15 cellular contexts compared by ENCODE assay signal in the genomic region with DNA sequence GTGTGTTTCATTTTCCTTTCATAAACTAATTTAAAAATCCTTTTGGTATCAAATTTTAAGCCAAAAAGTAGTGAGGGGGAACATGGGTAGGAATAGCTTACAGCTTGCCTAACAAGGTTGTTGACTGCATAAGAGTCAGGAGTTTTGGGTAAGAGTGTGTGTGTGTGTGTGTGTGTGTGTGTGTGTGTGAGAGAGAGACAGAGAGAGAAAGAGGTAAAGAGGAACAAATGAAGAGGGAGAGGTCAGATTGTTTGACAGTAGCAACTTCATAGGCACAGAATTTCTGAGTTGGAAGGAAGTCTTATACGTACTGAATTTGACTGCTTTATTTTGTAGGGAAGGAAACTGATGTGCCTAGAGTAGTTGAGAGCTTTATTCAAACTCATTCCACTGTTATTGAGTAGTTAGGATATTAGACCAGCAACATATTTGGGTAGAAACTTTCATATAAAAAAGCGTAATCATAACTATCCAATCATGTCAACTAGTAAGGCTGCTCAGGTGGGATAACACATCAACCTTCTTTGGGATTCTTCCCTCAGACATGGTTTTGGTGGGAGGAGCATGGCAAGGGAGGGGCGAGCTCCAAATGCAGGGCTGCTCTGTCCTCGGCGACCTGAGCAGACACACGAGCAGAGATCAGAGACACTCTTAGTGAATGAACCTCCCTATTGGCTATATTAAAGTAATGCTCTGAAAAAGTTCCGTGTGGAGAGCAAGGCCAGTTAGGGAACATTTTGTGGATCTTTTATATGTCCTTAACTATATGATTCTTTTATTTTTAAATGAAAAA.
A peak's percentile ranks its signal among the peaks of the same experiment; 100 is the strongest.
DNase-seq lines count a peak whose midpoint lies in the region; ATAC-seq and TF ChIP-seq lines count a peak whose summit lies in the region.
"Had no signal": no experiment of that assay in that cellular context is flagged by ENCODE, and none has a peak within 500 bp of the region (broad histone marks: within the 10 kb centered on the region; RNA-seq: fewer than 3 reads in every experiment).

No MANE protein-coding gene starts in this region.

- intact Hi-C loops in left ventricle myocardium superior (cut with micrococcal nuclease) (no loop called here), gastrocnemius medialis (cut with DNase I; ENCODE audit: low total_unique reads) (loop anchor here (1.0 kb wide), 1 partner anchor 9 kb away; no protein-coding TSS in a partner anchor)

- in situ Hi-C loops in gastrocnemius medialis (cut with MboI; ENCODE audit: low sequenced_read_pairs in 4 of 4): loop anchor here in 1 of 4 donors (25.0 kb wide), 1 partner anchor 503 kb away; a partner anchor contains a TSS

- H3K27me3 ChIP-seq in H7 (ENCODE audit: control insufficient read depth, insufficient read depth, low read length): no peaks in the 10 kb centered on the region
- H3K27me3 ChIP-seq in gastrocnemius medialis: no peaks in the 10 kb centered on the region
- H3K27me3 ChIP-seq: suprapubic skin had no signal

- no peak overlapping the region for H3K4me3 Mint-ChIP-seq in WTC11
- H3K4me3 Mint-ChIP-seq: activated naive CD4-positive, alpha-beta T cell treated with anti-CD3 and anti-CD28 coated beads, Interleukin-2, amount 10 ng/mL, durations not matched to agents 7 days and 5 days had no signal

- TF ChIP-seq CTCF in WTC11 (IDR thresholded peaks at IDR 0.05) (no peak), gastrocnemius medialis (IDR thresholded peaks at IDR 0.05 in 4 of 5, conservative IDR thresholded peaks at IDR 0.05 in 1 of 5) (no peak)

- DNase-seq in H7: peak; percentile 52
- DNase-seq in WTC11 (ENCODE audit: low spot score): no peak
- peak; percentile 34 for DNase-seq in left ventricle myocardium superior
- peak in 1 of 2 donors; percentile 47 for DNase-seq in gastrocnemius medialis
- no peak for DNase-seq in RPMI8226
- DNase-seq in NCI-H526 (lab: John Stamatoyannopoulos, UW): no peak
- DNase-seq: activated naive CD4-positive, alpha-beta T cell treated with anti-CD3 and anti-CD28 coated beads, Interleukin-2, amount 10 ng/mL, durations not matched to agents 7 days and 5 days; COR-L47; NCI-H1092; NCI-H2081 treated with DMSO at 0.1 percent for 48 hours; stimulated activated CD4-positive, alpha-beta T cell treated with anti-CD3 and anti-CD28 coated beads, Interleukin-2, amount 100 ng/mL, for 48 hours had no signal

- no peaks in the 10 kb centered on the region for H3K9me3 Mint-ChIP-seq in WTC11
- H3K9me3 Mint-ChIP-seq: activated naive CD4-positive, alpha-beta T cell treated with anti-CD3 and anti-CD28 coated beads, Interleukin-2, amount 10 ng/mL, durations not matched to agents 7 days and 5 days had no signal

- peak overlapping the region; percentile 84 to 89 (median 86) for H3K27ac ChIP-seq in gastrocnemius medialis
- H3K27ac ChIP-seq: HL-60, suprapubic skin had no signal

- no peaks in the 10 kb centered on the region for H3K36me3 Mint-ChIP-seq in WTC11

- H3K4me3 ChIP-seq in H7 (ENCODE audit: insufficient read depth, low read depth, low read length): no peak overlapping the region
- no peak overlapping the region for H3K4me3 ChIP-seq in gastrocnemius medialis
- H3K4me3 ChIP-seq: suprapubic skin had no signal

- H3K36me3 ChIP-seq in H7 (replicated peaks; ENCODE audit: control insufficient read depth, insufficient read depth, low read length) (no peaks in the 10 kb centered on the region), gastrocnemius medialis (no peaks in the 10 kb centered on the region)
- H3K36me3 ChIP-seq: suprapubic skin had no signal

- H3K4me1 Mint-ChIP-seq in WTC11: peaks cover 13% of the 10 kb centered on the region

- peaks cover 36 to 37% of the 10 kb centered on the region in 2 donors for H3K4me1 ChIP-seq in gastrocnemius medialis

- CTCF ChIA-PET in WTC11 (lab: Charles Lee): interaction anchor here (2.8 kb wide), 1 partner anchor 500 kb away, joined by 8 read pairs; no protein-coding TSS in a partner anchor

- H3K27me3 Mint-ChIP-seq in WTC11 (ENCODE audit: low read depth): no peaks in the 10 kb centered on the region
- H3K27me3 Mint-ChIP-seq: activated naive CD4-positive, alpha-beta T cell treated with anti-CD3 and anti-CD28 coated beads, Interleukin-2, amount 10 ng/mL, durations not matched to agents 7 days and 5 days had no signal

- peak; percentile 92 for ATAC-seq in WTC11
- ATAC-seq in left ventricle myocardium superior: peak; percentile 67
- ATAC-seq in gastrocnemius medialis: peak; percentile 11 to 37
- ATAC-seq in GM21526 (IDR thresholded peaks at IDR 0.05; ENCODE audit: low FRiP score, unreplicated experiment): no peak
- no peak for ATAC-seq in GM21723 (IDR thresholded peaks at IDR 0.05; ENCODE audit: unreplicated experiment)

- POLR2A ChIA-PET in WTC11 (lab: Charles Lee): no interaction called here

- TF ChIP-seq POLR2A in gastrocnemius medialis (IDR thresholded peaks at IDR 0.05): no peak

- H3K9me3 ChIP-seq in gastrocnemius medialis: no peaks in the 10 kb centered on the region
- H3K9me3 ChIP-seq: suprapubic skin had no signal

- no peak overlapping the region for H3K27ac Mint-ChIP-seq in WTC11
- H3K27ac Mint-ChIP-seq: activated naive CD4-positive, alpha-beta T cell treated with anti-CD3 and anti-CD28 coated beads, Interleukin-2, amount 10 ng/mL, durations not matched to agents 7 days and 5 days had no signal

TF ChIP-seq in WTC11, 78 proteins besides CTCF, POLR2A, EP300 and RAD21:
- TF ChIP-seq, protein P1, sequence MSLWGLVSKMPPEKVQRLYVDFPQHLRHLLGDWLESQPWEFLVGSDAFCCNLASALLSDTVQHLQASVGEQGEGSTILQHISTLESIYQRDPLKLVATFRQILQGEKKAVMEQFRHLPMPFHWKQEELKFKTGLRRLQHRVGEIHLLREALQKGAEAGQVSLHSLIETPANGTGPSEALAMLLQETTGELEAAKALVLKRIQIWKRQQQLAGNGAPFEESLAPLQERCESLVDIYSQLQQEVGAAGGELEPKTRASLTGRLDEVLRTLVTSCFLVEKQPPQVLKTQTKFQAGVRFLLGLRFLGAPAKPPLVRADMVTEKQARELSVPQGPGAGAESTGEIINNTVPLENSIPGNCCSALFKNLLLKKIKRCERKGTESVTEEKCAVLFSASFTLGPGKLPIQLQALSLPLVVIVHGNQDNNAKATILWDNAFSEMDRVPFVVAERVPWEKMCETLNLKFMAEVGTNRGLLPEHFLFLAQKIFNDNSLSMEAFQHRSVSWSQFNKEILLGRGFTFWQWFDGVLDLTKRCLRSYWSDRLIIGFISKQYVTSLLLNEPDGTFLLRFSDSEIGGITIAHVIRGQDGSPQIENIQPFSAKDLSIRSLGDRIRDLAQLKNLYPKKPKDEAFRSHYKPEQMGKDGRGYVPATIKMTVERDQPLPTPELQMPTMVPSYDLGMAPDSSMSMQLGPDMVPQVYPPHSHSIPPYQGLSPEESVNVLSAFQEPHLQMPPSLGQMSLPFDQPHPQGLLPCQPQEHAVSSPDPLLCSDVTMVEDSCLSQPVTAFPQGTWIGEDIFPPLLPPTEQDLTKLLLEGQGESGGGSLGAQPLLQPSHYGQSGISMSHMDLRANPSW (CRISPR knock-in tag; conservative IDR thresholded peaks at IDR 0.05; ENCODE audit: low read depth): no peak
- TF ChIP-seq CREM (CRISPR knock-in tag; IDR thresholded peaks at IDR 0.05): no peak

Comparison
In these comparisons a context has a peak if more than half of its experiments do, and no peak if none do; other contexts are left out.
1. DNase-seq: peak in H7 (single experiment) and left ventricle myocardium superior (single experiment); none in WTC11 (single experiment), RPMI8226 (single experiment) and NCI-H526 (0 of 2).
2. ATAC-seq: peak in WTC11 (single experiment), left ventricle myocardium superior (single experiment) and gastrocnemius medialis (2 of 2); none in GM21526 (single experiment) and GM21723 (single experiment).